ENCODE assay signal across 8 cellular contexts in genomic region chr5:135488727-135489465, GRCh38. TPM values are rescaled to one million over a fixed set of nuclear protein-coding genes. Genes with fewer than 3 reads are reported as not detected.
A peak's percentile ranks its signal among the peaks of the same experiment; 100 is the strongest.
DNase-seq lines count a peak whose midpoint lies in the region; ATAC-seq lines count a peak whose summit lies in the region.

No MANE protein-coding gene starts in this region.

- no peaks in the 10 kb centered on the region for H3K27me3 ChIP-seq in GM23248 (replicated peaks; ENCODE audit: insufficient read depth)
- H3K27me3 ChIP-seq in muscle layer of colon (ENCODE audit: control insufficient read depth in 1 of 2, insufficient read depth in 2 of 2, low read length in 2 of 2), result peaks cover 43 to 61% of the 10 kb centered on the region in 2 donors
- H3K27me3 ChIP-seq in Karpas-422 (ENCODE audit: low read length), result no peaks in the 10 kb centered on the region

- WGBS in GM23248 (ENCODE audit: low coverage in 1 of 2, low lambda C conversion rate in 2 of 2, missing lambda C conversion rate in 2 of 2), 2 experiments, result 2 to 3% methylated on average over 42 to 44 of the region's 44 CpGs

- H3K9ac ChIP-seq in GM23248, result peak overlapping the region; percentile 77
- no peak overlapping the region for H3K9ac ChIP-seq in muscle layer of colon (ENCODE audit: low read length)
- H3K9ac ChIP-seq in Karpas-422 (ENCODE audit: low read length), result no peak overlapping the region

- H3K4me2 ChIP-seq in GM23248 (ENCODE audit: unreplicated experiment) (peak overlapping the region; percentile 92), Karpas-422 (ENCODE audit: low read depth, low read length, poor library complexity, severe bottlenecking) (no peak overlapping the region)

- peak; percentile 83 for DNase-seq in GM23248
- peak; percentile 74 for DNase-seq in NCI-H460 (ENCODE audit: extremely low read depth, low read depth)
- DNase-seq in ecto neural progenitor cell (ENCODE audit: low spot score), result peak; percentile 92
- no peak for DNase-seq in activated CD8-positive, alpha-beta memory T cell treated with anti-CD3 and anti-CD28 coated beads for 24 hours
- no peak for DNase-seq in Karpas-422
- no peak for DNase-seq in activated gamma-delta T cell (lab: John Stamatoyannopoulos, UW)

- ATAC-seq in HG02759 (IDR thresholded peaks at IDR 0.05; ENCODE audit: unreplicated experiment), result no peak

- H3F3A ChIP-seq in GM23248 (ENCODE audit: insufficient read depth), result peaks cover 13% of the 10 kb centered on the region

- H2AFZ ChIP-seq in GM23248 (peak overlapping the region; percentile 91), Karpas-422 (ENCODE audit: low read length) (no peak overlapping the region)

- peak overlapping the region; percentile 80 for H3K4me3 ChIP-seq in GM23248
- H3K4me3 ChIP-seq in muscle layer of colon (ENCODE audit: low read depth in 1 of 2, low read length in 2 of 2), result peak overlapping the region; percentile 46 to 47
- no peak overlapping the region for H3K4me3 ChIP-seq in Karpas-422 (ENCODE audit: low read length)

- no peak overlapping the region for H3K27ac ChIP-seq in GM23248
- H3K27ac ChIP-seq in muscle layer of colon (ENCODE audit: low read depth, low read length), result no peak overlapping the region
- H3K27ac ChIP-seq in Karpas-422 (ENCODE audit: low read length), result no peak overlapping the region

- no peaks in the 10 kb centered on the region for H3K9me2 ChIP-seq in GM23248 (ENCODE audit: insufficient read depth)
- H3K9me2 ChIP-seq in Karpas-422 (replicated peaks; ENCODE audit: insufficient read depth, low read length), result no peaks in the 10 kb centered on the region

- in situ Hi-C loops in GM23248 (cut with MboI), result no loop called here

- H3K4me1 ChIP-seq in GM23248 (ENCODE audit: insufficient read depth), result peaks cover 16% of the 10 kb centered on the region
- peaks cover 22% of the 10 kb centered on the region for H3K4me1 ChIP-seq in muscle layer of colon (ENCODE audit: insufficient read depth, low read length)
- H3K4me1 ChIP-seq in Karpas-422 (ENCODE audit: low read length), result no peaks in the 10 kb centered on the region

- H4K20me1 ChIP-seq in GM23248 (ENCODE audit: insufficient read depth) (no peaks in the 10 kb centered on the region), Karpas-422 (ENCODE audit: insufficient read depth, low read depth, low read length) (no peaks in the 10 kb centered on the region)

- no peaks in the 10 kb centered on the region for H3K36me3 ChIP-seq in GM23248 (ENCODE audit: low read depth)
- no peaks in the 10 kb centered on the region for H3K36me3 ChIP-seq in muscle layer of colon (ENCODE audit: insufficient read depth, low read length)
- H3K36me3 ChIP-seq in Karpas-422 (ENCODE audit: insufficient read depth, low read length), result no peaks in the 10 kb centered on the region

- H3K79me2 ChIP-seq in GM23248 (ENCODE audit: insufficient read depth), result no peaks in the 10 kb centered on the region
- no peaks in the 10 kb centered on the region for H3K79me2 ChIP-seq in Karpas-422 (ENCODE audit: low read length)

- no peaks in the 10 kb centered on the region for H3K9me3 ChIP-seq in GM23248 (ENCODE audit: low read depth)
- H3K9me3 ChIP-seq in muscle layer of colon (ENCODE audit: low read length), result no peaks in the 10 kb centered on the region
- H3K9me3 ChIP-seq in Karpas-422 (ENCODE audit: low read length), result no peaks in the 10 kb centered on the region

RNA-seq across cellular contexts. Expression of gene TIFAB, which starts 36.7 kb away (rescaled TPM):
- total RNA-seq in GM23248 (2014; rRNA removed; shearing (Covaris generic)), result not detected in 2 replicates
- not detected in 2 replicates for polyA plus RNA-seq in GM23248 (2016; fragmentation: Nextera tagmentation; extraction: Ambion mirVana)
- not detected in 2 replicates for total RNA-seq in NCI-H460 (2014; rRNA removed; shearing (Covaris generic))
- not detected in 2 replicates for polyA plus RNA-seq in NCI-H460 (2014; cell fraction: nucleus; rRNA removed)
- total RNA-seq in Karpas-422 (2014; rRNA removed; shearing (Covaris generic); ENCODE audit: low replicate concordance), result not detected in 2 replicates

RNA-seq across cellular contexts. Expression of gene DCANP1, which starts 41.7 kb away (rescaled TPM):
- not detected in 2 replicates for total RNA-seq in GM23248 (2014; rRNA removed; shearing (Covaris generic))
- polyA plus RNA-seq in GM23248 (2016; fragmentation: Nextera tagmentation; extraction: Ambion mirVana), result not detected in 2 replicates
- not detected in 2 replicates for total RNA-seq in NCI-H460 (2014; rRNA removed; shearing (Covaris generic))
- polyA plus RNA-seq in NCI-H460 (2014; cell fraction: nucleus; rRNA removed), result not detected in 2 replicates
- not detected in 2 replicates for total RNA-seq in Karpas-422 (2014; rRNA removed; shearing (Covaris generic); ENCODE audit: low replicate concordance)

RNA-seq across cellular contexts. Expression of gene NEUROG1, which starts 46.9 kb away (rescaled TPM):
- not detected in 2 replicates for total RNA-seq in GM23248 (2014; rRNA removed; shearing (Covaris generic))
- polyA plus RNA-seq in GM23248 (2016; fragmentation: Nextera tagmentation; extraction: Ambion mirVana), result not detected in 2 replicates
- not detected in 2 replicates for total RNA-seq in NCI-H460 (2014; rRNA removed; shearing (Covaris generic))
- polyA plus RNA-seq in NCI-H460 (2014; cell fraction: nucleus; rRNA removed), result not detected in 2 replicates
- total RNA-seq in Karpas-422 (2014; rRNA removed; shearing (Covaris generic); ENCODE audit: low replicate concordance), result not detected in 2 replicates

Comparison
In these comparisons a context has a peak if more than half of its experiments do, and no peak if none do; other contexts are left out.
1. DNase-seq: peak in GM23248 (single experiment), NCI-H460 (single experiment) and ecto neural progenitor cell (single experiment); none in activated CD8-positive, alpha-beta memory T cell treated with anti-CD3 and anti-CD28 coated beads for 24 hours (single experiment), Karpas-422 (single experiment) and activated gamma-delta T cell (single experiment).